15 cellular contexts compared by ENCODE assay signal in genomic region chr11:17927643-17928343, GRCh38.
DNase-seq lines count a peak whose midpoint lies in the region; ATAC-seq and TF ChIP-seq lines count a peak whose summit lies in the region.
"Had no signal": no experiment of that assay in that cellular context is flagged by ENCODE, and none has a peak within 500 bp of the region (broad histone marks: within the 10 kb centered on the region; RNA-seq: fewer than 3 reads in every experiment).

No MANE protein-coding gene starts in this region.

- POLR2A ChIA-PET in A673 (lab: Charles Lee; ENCODE audit: low non-redundant PET): no interaction called here

- BruUV-seq in A673 (replicated peaks; lab: Mats Ljungman, UMichigan): no TSS peak

- no peaks in the 10 kb centered on the region for H3K27me3 ChIP-seq in A673 (replicated peaks; ENCODE audit: insufficient read depth, low read depth, low read length, poor library complexity)
- H3K27me3 ChIP-seq in adipocyte (replicated peaks; ENCODE audit: control insufficient read depth, insufficient read depth, low read length): no peaks in the 10 kb centered on the region

- no peak for TF ChIP-seq CTCF in A673 (conservative IDR thresholded peaks at IDR 0.05; ENCODE audit: low read depth, low read length)

- intact Hi-C loops in A673 (cut with micrococcal nuclease; ENCODE audit: unreplicated experiment): no loop called here

- no peak overlapping the region for H3K9ac ChIP-seq in adipocyte (ENCODE audit: low read length)

- peaks cover 49% of the 10 kb centered on the region for H3K4me1 ChIP-seq in A673 (ENCODE audit: insufficient read depth, low read length, poor library complexity, severe bottlenecking)
- peaks cover 21% of the 10 kb centered on the region for H3K4me1 ChIP-seq in adipocyte (ENCODE audit: control insufficient read depth, insufficient read depth, low read length)

- CTCF ChIA-PET in A673 (lab: Charles Lee): interaction anchor here (0.9 kb wide), 1 partner anchor 197 kb away, joined by 4 read pairs; no protein-coding TSS in a partner anchor

- H3K9me3 ChIP-seq in A673 (ENCODE audit: low read depth, low read length, poor library complexity, severe bottlenecking) (peaks cover 3% of the 10 kb centered on the region), adipocyte (ENCODE audit: control insufficient read depth, low read length) (peaks cover 5% of the 10 kb centered on the region)

- in situ Hi-C loops in G401 (cut with HindIII; ENCODE audit: low sequenced_read_pairs): no loop called here

- H3K4me3 ChIP-seq in A673 (ENCODE audit: low read depth, low read length, poor library complexity, severe bottlenecking) (no peak overlapping the region), adipocyte (ENCODE audit: low read length) (no peak overlapping the region)

- H3K36me3 ChIP-seq in A673 (ENCODE audit: insufficient read depth, low read length, poor library complexity, severe bottlenecking): no peaks in the 10 kb centered on the region
- no peaks in the 10 kb centered on the region for H3K36me3 ChIP-seq in adipocyte (ENCODE audit: control insufficient read depth, insufficient read depth, low read length, severe bottlenecking)

- ATAC-seq in HG03378 (IDR thresholded peaks at IDR 0.05; ENCODE audit: unreplicated experiment): no peak
- ATAC-seq: left cardiac atrium had no signal

- peak overlapping the region; percentile 56 for H3K27ac ChIP-seq in A673 (ENCODE audit: low read depth, low read length, poor library complexity, severe bottlenecking)
- H3K27ac ChIP-seq: VCaP had no signal

- DNase-seq in A673 (ENCODE audit: low spot score): peak; percentile 77
- DNase-seq in G401 (ENCODE audit: low spot score): peak; percentile 50
- peak; percentile 93 for DNase-seq in adipocyte (ENCODE audit: low read depth)
- peak; percentile 2 for DNase-seq in foreskin melanocyte
- no peak for DNase-seq in NCI-H1105 (lab: John Stamatoyannopoulos, UW)
- DNase-seq in NCI-H1105 treated with DMSO at 0.1 percent for 48 hours (lab: John Stamatoyannopoulos, UW): no peak
- DNase-seq in activated gamma-delta T cell (lab: John Stamatoyannopoulos, UW): no peak
- DNase-seq: anterior cingulate cortex, hippocampal formation, left cardiac atrium, NCI-H1436, NCI-H526 treated with DMSO at 0.1 percent for 48 hours, posterior cingulate gyrus had no signal

Comparison
In these comparisons a context has a peak if more than half of its experiments do, and no peak if none do; other contexts are left out.
1. DNase-seq: peak in A673 (single experiment), G401 (single experiment), adipocyte (single experiment) and foreskin melanocyte (single experiment); none in NCI-H1105 (single experiment), NCI-H1105 treated with DMSO at 0.1 percent for 48 hours (single experiment) and activated gamma-delta T cell (single experiment).